1 cellular context compared by ENCODE assay signal in genomic region chr17:80002690-80003490, GRCh38.
TF ChIP-seq lines count a peak whose summit lies in the region.

No MANE protein-coding gene starts in this region.

TF ChIP-seq in HepG2, 621 proteins besides CTCF, POLR2A, EP300 and RAD21 (continued from another document and continues in another):
- no peak for TF ChIP-seq ZBTB14 (CRISPR knock-in tag; IDR thresholded peaks at IDR 0.05)
- TF ChIP-seq MBNL3 (CRISPR knock-in tag; conservative IDR thresholded peaks at IDR 0.05) = no peak
- TF ChIP-seq, protein P1, sequence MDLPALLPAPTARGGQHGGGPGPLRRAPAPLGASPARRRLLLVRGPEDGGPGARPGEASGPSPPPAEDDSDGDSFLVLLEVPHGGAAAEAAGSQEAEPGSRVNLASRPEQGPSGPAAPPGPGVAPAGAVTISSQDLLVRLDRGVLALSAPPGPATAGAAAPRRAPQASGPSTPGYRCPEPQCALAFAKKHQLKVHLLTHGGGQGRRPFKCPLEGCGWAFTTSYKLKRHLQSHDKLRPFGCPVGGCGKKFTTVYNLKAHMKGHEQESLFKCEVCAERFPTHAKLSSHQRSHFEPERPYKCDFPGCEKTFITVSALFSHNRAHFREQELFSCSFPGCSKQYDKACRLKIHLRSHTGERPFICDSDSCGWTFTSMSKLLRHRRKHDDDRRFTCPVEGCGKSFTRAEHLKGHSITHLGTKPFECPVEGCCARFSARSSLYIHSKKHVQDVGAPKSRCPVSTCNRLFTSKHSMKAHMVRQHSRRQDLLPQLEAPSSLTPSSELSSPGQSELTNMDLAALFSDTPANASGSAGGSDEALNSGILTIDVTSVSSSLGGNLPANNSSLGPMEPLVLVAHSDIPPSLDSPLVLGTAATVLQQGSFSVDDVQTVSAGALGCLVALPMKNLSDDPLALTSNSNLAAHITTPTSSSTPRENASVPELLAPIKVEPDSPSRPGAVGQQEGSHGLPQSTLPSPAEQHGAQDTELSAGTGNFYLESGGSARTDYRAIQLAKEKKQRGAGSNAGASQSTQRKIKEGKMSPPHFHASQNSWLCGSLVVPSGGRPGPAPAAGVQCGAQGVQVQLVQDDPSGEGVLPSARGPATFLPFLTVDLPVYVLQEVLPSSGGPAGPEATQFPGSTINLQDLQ (CRISPR knock-in tag; IDR thresholded peaks at IDR 0.05) = no peak
- TF ChIP-seq, protein P2, sequence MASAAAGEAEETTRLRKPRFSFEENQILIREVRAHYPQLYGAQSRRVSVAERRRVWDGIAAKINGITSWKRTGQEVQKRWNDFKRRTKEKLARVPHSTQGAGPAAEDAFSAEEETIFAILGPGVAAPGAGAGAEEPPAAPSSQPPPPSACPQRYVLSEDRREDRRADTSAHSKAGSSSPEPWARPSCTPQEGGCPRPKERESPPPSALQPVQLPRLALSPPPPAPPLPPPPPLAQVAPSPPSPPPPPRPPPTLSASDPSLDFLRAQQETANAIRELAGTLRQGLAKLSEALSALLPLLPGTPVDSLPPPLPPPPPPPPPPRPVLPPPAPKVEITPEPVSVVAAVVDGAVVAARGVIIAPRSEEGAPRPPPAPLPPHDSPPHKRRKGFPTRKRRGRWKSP (CRISPR knock-in tag; IDR thresholded peaks at IDR 0.05) = no peak
- TF ChIP-seq ATF7-NPFF (CRISPR knock-in tag; IDR thresholded peaks at IDR 0.05; ENCODE audit: low read depth) = no peak
- no peak for TF ChIP-seq NR1H2 (CRISPR knock-in tag; IDR thresholded peaks at IDR 0.05; ENCODE audit: borderline replicate concordance, low read depth)
- TF ChIP-seq E2F1 (CRISPR knock-in tag; IDR thresholded peaks at IDR 0.05) = no peak
- no peak for TF ChIP-seq NRL (CRISPR knock-in tag; IDR thresholded peaks at IDR 0.05; ENCODE audit: borderline replicate concordance)
- TF ChIP-seq ZNF263 (CRISPR knock-in tag; IDR thresholded peaks at IDR 0.05) = peak; percentile 65
- TF ChIP-seq ZMYM4 (CRISPR knock-in tag; IDR thresholded peaks at IDR 0.05) = peak; percentile 59; the same call in 1 of the 2 replicates
- no peak for TF ChIP-seq KLF6 (CRISPR knock-in tag; IDR thresholded peaks at IDR 0.05)
- no peak for TF ChIP-seq NR2F6 (IDR thresholded peaks at IDR 0.05)
- TF ChIP-seq NR2F6 (CRISPR knock-in tag; IDR thresholded peaks at IDR 0.05) = no peak
- TF ChIP-seq PAXIP1 (CRISPR knock-in tag; conservative IDR thresholded peaks at IDR 0.05) = peak; percentile 46; the same call in 1 of the 2 replicates
- TF ChIP-seq ZNF577 (CRISPR knock-in tag; IDR thresholded peaks at IDR 0.05; ENCODE audit: borderline replicate concordance, low read depth) = no peak
- TF ChIP-seq MTA1 (CRISPR knock-in tag; IDR thresholded peaks at IDR 0.05; ENCODE audit: borderline replicate concordance) = peak; percentile 63; the same call in 1 of the 2 replicates
- peak; percentile 59; the same call in 1 of the 2 replicates for TF ChIP-seq HNRNPL (IDR thresholded peaks at IDR 0.05; ENCODE audit: low read depth, low read length)
- TF ChIP-seq ZNF142 (CRISPR knock-in tag; IDR thresholded peaks at IDR 0.05) = no peak
- no peak for TF ChIP-seq ZBTB3 (CRISPR knock-in tag; IDR thresholded peaks at IDR 0.05; ENCODE audit: borderline replicate concordance, low read depth)
- TF ChIP-seq ZBTB7A (CRISPR knock-in tag; IDR thresholded peaks at IDR 0.05) = 0 out of 2 replicates have a peak, but pooled peaks have one; percentile 34
- TF ChIP-seq FOXA1 (IDR thresholded peaks at IDR 0.05) = no peak
- TF ChIP-seq FOXA1 (CRISPR knock-in tag; IDR thresholded peaks at IDR 0.05) = no peak; the same call in 1 of the 2 replicates
- 0 out of 2 replicates have a peak, but pooled peaks have one; percentile 15 for TF ChIP-seq SALL1 (CRISPR knock-in tag; IDR thresholded peaks at IDR 0.05)
- TF ChIP-seq, protein P3, sequence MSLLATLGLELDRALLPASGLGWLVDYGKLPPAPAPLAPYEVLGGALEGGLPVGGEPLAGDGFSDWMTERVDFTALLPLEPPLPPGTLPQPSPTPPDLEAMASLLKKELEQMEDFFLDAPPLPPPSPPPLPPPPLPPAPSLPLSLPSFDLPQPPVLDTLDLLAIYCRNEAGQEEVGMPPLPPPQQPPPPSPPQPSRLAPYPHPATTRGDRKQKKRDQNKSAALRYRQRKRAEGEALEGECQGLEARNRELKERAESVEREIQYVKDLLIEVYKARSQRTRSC (CRISPR knock-in tag; IDR thresholded peaks at IDR 0.05; ENCODE audit: low read depth) = no peak
- TF ChIP-seq, protein P4, sequence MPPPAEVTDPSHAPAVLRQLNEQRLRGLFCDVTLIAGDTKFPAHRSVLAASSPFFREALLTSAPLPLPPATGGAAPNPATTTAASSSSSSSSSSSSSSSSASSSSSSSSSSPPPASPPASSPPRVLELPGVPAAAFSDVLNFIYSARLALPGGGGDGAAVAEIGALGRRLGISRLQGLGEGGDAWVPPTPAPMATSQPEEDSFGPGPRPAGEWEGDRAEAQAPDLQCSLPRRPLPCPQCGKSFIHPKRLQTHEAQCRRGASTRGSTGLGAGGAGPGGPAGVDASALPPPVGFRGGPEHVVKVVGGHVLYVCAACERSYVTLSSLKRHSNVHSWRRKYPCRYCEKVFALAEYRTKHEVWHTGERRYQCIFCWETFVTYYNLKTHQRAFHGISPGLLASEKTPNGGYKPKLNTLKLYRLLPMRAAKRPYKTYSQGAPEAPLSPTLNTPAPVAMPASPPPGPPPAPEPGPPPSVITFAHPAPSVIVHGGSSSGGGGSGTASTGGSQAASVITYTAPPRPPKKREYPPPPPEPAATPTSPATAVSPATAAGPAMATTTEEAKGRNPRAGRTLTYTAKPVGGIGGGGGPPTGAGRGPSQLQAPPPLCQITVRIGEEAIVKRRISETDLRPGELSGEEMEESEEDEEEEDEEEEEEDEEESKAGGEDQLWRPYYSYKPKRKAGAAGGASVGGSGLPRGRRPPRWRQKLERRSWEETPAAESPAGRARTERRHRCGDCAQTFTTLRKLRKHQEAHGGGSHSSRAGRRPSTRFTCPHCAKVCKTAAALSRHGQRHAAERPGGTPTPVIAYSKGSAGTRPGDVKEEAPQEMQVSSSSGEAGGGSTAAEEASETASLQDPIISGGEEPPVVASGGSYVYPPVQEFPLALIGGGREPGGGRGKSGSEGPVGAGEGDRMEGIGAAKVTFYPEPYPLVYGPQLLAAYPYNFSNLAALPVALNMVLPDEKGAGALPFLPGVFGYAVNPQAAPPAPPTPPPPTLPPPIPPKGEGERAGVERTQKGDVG (CRISPR knock-in tag; IDR thresholded peaks at IDR 0.05; ENCODE audit: borderline replicate concordance) = peak; percentile 99
- TF ChIP-seq HES4 (CRISPR knock-in tag; IDR thresholded peaks at IDR 0.05; ENCODE audit: borderline replicate concordance) = no peak
- TF ChIP-seq HNF1A (IDR thresholded peaks at IDR 0.05; ENCODE audit: low read depth) = no peak
- peak; percentile 60; the same call in 1 of the 2 replicates for TF ChIP-seq HNF1A (CRISPR knock-in tag; IDR thresholded peaks at IDR 0.05; ENCODE audit: borderline replicate concordance)
- TF ChIP-seq HMGA1 (CRISPR knock-in tag; conservative IDR thresholded peaks at IDR 0.05) = no peak
- no peak for TF ChIP-seq KMT2A (CRISPR knock-in tag; IDR thresholded peaks at IDR 0.05)
